In the genomic region with DNA sequence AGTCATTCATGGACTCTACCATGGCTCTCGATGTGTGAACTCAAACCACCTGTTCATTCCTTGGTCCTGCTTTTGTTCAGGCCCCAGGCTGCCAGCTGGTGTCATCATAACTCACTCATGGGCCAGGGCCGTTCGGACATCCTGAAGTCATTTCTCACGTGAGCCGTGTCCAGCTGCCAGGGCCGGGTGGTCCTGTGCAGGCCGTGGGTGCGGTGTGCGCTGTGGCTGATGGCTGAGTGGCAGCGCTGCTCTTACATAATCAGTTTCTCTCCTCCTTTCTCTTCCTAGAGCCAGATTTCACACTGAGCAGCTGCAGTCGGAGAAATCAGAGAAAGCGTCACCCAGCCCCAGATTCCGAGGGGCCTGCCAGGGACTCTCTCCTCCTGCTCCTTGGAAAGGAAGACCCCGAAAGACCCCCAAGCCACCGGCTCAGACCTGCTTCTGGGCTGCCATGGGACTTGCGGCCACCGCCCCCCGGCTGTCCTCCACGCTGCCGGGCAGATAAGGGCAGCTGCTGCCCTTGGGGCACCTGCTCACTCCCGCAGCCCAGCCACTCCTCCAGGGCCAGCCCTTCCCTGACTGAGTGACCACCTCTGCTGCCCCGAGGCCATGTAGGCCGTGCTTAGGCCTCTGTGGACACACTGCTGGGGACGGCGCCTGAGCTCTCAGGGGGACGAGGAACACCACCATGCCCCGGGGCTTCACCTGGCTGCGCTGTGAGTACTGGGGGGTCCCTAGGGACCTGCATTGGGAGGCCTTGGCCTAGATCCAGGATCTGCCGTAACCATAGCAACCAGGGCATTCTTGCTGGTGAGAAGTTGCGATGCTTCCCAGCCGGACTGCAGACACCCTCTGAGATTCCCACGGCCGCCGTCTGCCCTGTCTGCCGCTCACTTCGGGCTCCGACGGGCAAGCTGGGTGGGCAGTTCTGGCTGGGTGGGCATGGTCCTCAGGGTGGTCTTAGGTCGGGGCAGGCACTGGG, we compare ENCODE assay signal across 10 cellular contexts. TPM values are rescaled to one million over a fixed set of nuclear protein-coding genes. Genes with fewer than 3 reads are reported as not detected.
DNase-seq lines count a peak whose midpoint lies in the region; ATAC-seq and TF ChIP-seq lines count a peak whose summit lies in the region.
"Had no signal": no experiment of that assay in that cellular context is flagged by ENCODE, and none has a peak within 500 bp of the region (broad histone marks: within the 10 kb centered on the region; RNA-seq: fewer than 3 reads in every experiment).

A gene (plus strand): TSS at position 300 of the 982 bp plus-strand sequence. CDS start 389 bp downstream, at position 689.

- peak in 3 of 4 donors; percentile 38 to 70 (median 62) for ATAC-seq in heart left ventricle
- peak; percentile 64 for ATAC-seq in sciatic nerve
- no peak for ATAC-seq in T-helper 17 cell
- ATAC-seq in GM21360 (IDR thresholded peaks at IDR 0.05; ENCODE audit: unreplicated experiment), result no peak
- no peak for ATAC-seq in HG02938 (IDR thresholded peaks at IDR 0.05; ENCODE audit: unreplicated experiment)

- POLR2A ChIA-PET in HEK293 (lab: Yijun Ruan, JAX), result interaction anchor here (0.9 kb wide), 1 partner anchor 357 kb away, joined by 3 read pairs; a partner anchor contains a TSS

- CTCF ChIA-PET in HEK293 (lab: Yijun Ruan, JAX), result interaction anchor here (0.5 kb wide), 1 partner anchor 103 kb away, joined by 4 read pairs; no protein-coding TSS in a partner anchor

- no peak within 1 kb of the TSS for H3K4me3 Mint-ChIP-seq in T-helper 17 cell
- H3K4me3 Mint-ChIP-seq: activated naive CD4-positive, alpha-beta T cell treated with anti-CD3 and anti-CD28 coated beads for 36 hours had no signal

- peak; percentile 87 to 88 for DNase-seq in SJCRH30
- peak in 1 of 5 donors; percentile 45 for DNase-seq in heart left ventricle
- peak; percentile 64 for DNase-seq in sciatic nerve (ENCODE audit: low spot score)
- DNase-seq in T-helper 17 cell, result no peak
- DNase-seq in thyroid gland, result no peak
- DNase-seq: activated naive CD4-positive, alpha-beta T cell treated with anti-CD3 and anti-CD28 coated beads for 36 hours; KBM-7 had no signal

- no peak within 1 kb of the TSS for H3K27ac Mint-ChIP-seq in T-helper 17 cell
- H3K27ac Mint-ChIP-seq: activated naive CD4-positive, alpha-beta T cell treated with anti-CD3 and anti-CD28 coated beads for 36 hours had no signal

- no peak within 1 kb of the TSS for H3K27ac ChIP-seq in HEK293 (ENCODE audit: extremely low read depth, low read depth, low read length)
- H3K27ac ChIP-seq in SJCRH30, result peak within 1 kb of the TSS; percentile 86
- peak within 1 kb of the TSS in 5 of 12 donors; percentile 33 to 66 (median 58) for H3K27ac ChIP-seq in heart left ventricle
- H3K27ac ChIP-seq in thyroid gland, result peak within 1 kb of the TSS in 1 of 3 donors; percentile 12

- H3K4me1 ChIP-seq in HEK293 (ENCODE audit: control insufficient read depth, insufficient read depth, low read length) (no peaks in the 10 kb centered on the region), SJCRH30 (peaks cover 12% of the 10 kb centered on the region; the same call in 1 of the 2 replicates), heart left ventricle (peaks cover 0 to 15% (median 2%) of the 10 kb centered on the region in 12 donors), thyroid gland (no peaks in the 10 kb centered on the region)

- no peaks in the 10 kb centered on the region for H3K36me3 Mint-ChIP-seq in T-helper 17 cell (ENCODE audit: low read depth)

- H3K36me3 ChIP-seq in HEK293 (ENCODE audit: control insufficient read depth in 2 of 2, insufficient read depth in 1 of 2, low read length in 2 of 2), result no peaks in the 10 kb centered on the region
- H3K36me3 ChIP-seq in SJCRH30, result no peaks in the 10 kb centered on the region
- no peaks in the 10 kb centered on the region for H3K36me3 ChIP-seq in heart left ventricle
- no peaks in the 10 kb centered on the region for H3K36me3 ChIP-seq in thyroid gland

- H3K27me3 ChIP-seq in SJCRH30 (no peaks in the 10 kb centered on the region), heart left ventricle (no peaks in the 10 kb centered on the region), thyroid gland (no peaks in the 10 kb centered on the region)

- intact Hi-C loops in heart left ventricle (cut with DNase I), result loop anchor here in 3 of 10 donors (5.0 to 10.0 kb wide), 2 partner anchors 72 to 74 kb away; no protein-coding TSS in a partner anchor
- intact Hi-C loops in sciatic nerve (cut with DNase I), result loop anchor here (10.0 kb wide), 1 partner anchor 72 kb away; no protein-coding TSS in a partner anchor
- intact Hi-C loops in thyroid gland (cut with DNase I), result loop anchor here (5.0 kb wide), 1 partner anchor 64 kb away; no protein-coding TSS in a partner anchor

- no peak for TF ChIP-seq POLR2A in heart left ventricle (IDR thresholded peaks at IDR 0.05)
- TF ChIP-seq POLR2A in thyroid gland (IDR thresholded peaks at IDR 0.05), result no peak

- peaks cover 10% of the 10 kb centered on the region for H3K27me3 Mint-ChIP-seq in T-helper 17 cell

- no peaks in the 10 kb centered on the region for H3K9me3 ChIP-seq in HEK293 (ENCODE audit: control insufficient read depth, insufficient read depth, low read depth, low read length)
- no peaks in the 10 kb centered on the region for H3K9me3 ChIP-seq in SJCRH30 (replicated peaks)
- no peaks in the 10 kb centered on the region for H3K9me3 ChIP-seq in heart left ventricle
- H3K9me3 ChIP-seq in T-helper 17 cell (ENCODE audit: control insufficient read depth, low read length, poor library complexity, severe bottlenecking), result no peaks in the 10 kb centered on the region
- no peaks in the 10 kb centered on the region for H3K9me3 ChIP-seq in thyroid gland

- 72 to 82% (median 79%) methylated on average over 31 to 39 of the region's 39 CpGs for WGBS in heart left ventricle, 4 donors
- WGBS in thyroid gland, 2 donors, result 85% methylated on average over 30 to 31 of the region's 39 CpGs

- H3K4me3 ChIP-seq in HEK293 (ENCODE audit: low read depth, low read length) (no peak within 1 kb of the TSS), SJCRH30 (peak within 1 kb of the TSS; percentile 36), heart left ventricle (peak within 1 kb of the TSS in 7 of 12 donors; percentile 7 to 48 (median 16)), thyroid gland (replicated peaks in 1 of 3) (no peak within 1 kb of the TSS)

- TF ChIP-seq CTCF in HEK293 (tag by site-specific recombination; IDR thresholded peaks at IDR 0.05) (no peak), heart left ventricle (IDR thresholded peaks at IDR 0.05) (no peak), thyroid gland (IDR thresholded peaks at IDR 0.05) (no peak)

- no peaks in the 10 kb centered on the region for H3K4me1 Mint-ChIP-seq in T-helper 17 cell

TF ChIP-seq in HEK293, 187 proteins besides CTCF, POLR2A, EP300 and RAD21:
- TF ChIP-seq ZNF555 (tag by site-specific recombination; conservative IDR thresholded peaks at IDR 0.05) (no peak), ZNF610 (tag by site-specific recombination; IDR thresholded peaks at IDR 0.05; ENCODE audit: borderline replicate concordance) (no peak), ZNF529 (tag by site-specific recombination; IDR thresholded peaks at IDR 0.05; ENCODE audit: insufficient replicate concordance) (no peak), SCRT2 (tag by site-specific recombination; IDR thresholded peaks at IDR 0.05) (peak; percentile 80), PRDM1 (tag by site-specific recombination; IDR thresholded peaks at IDR 0.05) (peak; percentile 59), ZBTB1 (tag by site-specific recombination; IDR thresholded peaks at IDR 0.05) (no peak)

RNA-seq across cellular contexts. Expression of the gene that starts here (rescaled TPM):
- 0.61 and 0.75 TPM in 2 replicates for total RNA-seq in SJCRH30 (2014; rRNA removed; shearing (Covaris generic))
- total RNA-seq in heart left ventricle (1 to 10 TPM in 8 of 9 donors, under 1 TPM in 1; 0.49 to 6.5 (median 2.7) TPM), sciatic nerve (64.0 TPM), T-helper 17 cell (under 1 TPM in 1 of 2 donors, not detected in 1; 0.34 TPM), thyroid gland (1 to 10 TPM; 3.5 to 9.6 (median 5.0) TPM)
- 1 to 10 TPM in 1 of 2 donors, under 1 TPM in 1; 0.82 to 2.3 TPM for polyA plus RNA-seq in heart left ventricle
- total RNA-seq: activated naive CD4-positive, alpha-beta T cell treated with anti-CD3 and anti-CD28 coated beads for 36 hours had no signal

Comparison
In these comparisons a context has a peak if more than half of its experiments do, and no peak if none do; other contexts are left out.
1. Peak in DNase-seq, H3K4me3 ChIP-seq and H3K27ac ChIP-seq in SJCRH30; RNA of the gene not detected or under 1 TPM.
2. H3K4me3 ChIP-seq: peak in heart left ventricle (7 of 12); none in HEK293 (single experiment) and thyroid gland (0 of 3).
3. ATAC-seq: peak in heart left ventricle (3 of 4) and sciatic nerve (single experiment); none in T-helper 17 cell (single experiment), GM21360 (single experiment) and HG02938 (single experiment).